In the genomic region with DNA sequence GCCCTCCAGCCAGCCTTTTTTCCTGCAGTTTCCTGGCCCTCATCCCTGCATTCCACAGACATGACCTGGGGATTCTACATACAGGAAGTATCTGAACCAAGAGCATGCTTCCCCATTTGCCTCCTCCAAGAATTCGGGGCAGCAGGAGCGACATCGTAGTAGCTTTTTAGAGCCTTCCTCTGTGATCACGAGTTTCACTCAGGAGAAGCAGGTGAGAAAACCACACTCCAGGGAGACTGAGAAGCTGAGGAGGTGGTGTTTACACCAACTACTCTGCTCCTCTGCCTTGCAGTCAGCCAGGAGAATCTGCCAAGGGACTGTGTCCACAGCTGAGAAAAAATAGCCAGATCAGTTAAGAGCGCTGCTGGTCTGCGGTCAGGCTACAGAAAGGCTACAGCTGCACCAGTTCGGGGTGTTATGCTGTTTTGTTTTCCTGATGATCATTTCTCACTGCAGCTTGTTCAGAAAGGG, we compare ENCODE assay signal across 11 cellular contexts. TPM values are rescaled to one million over a fixed set of nuclear protein-coding genes. Genes with fewer than 3 reads are reported as not detected.
DNase-seq lines count a peak whose midpoint lies in the region; ATAC-seq and TF ChIP-seq lines count a peak whose summit lies in the region.
"Had no signal": no experiment of that assay in that cellular context is flagged by ENCODE, and none has a peak within 500 bp of the region (broad histone marks: within the 10 kb centered on the region; RNA-seq: fewer than 3 reads in every experiment).

No MANE protein-coding gene starts in this region.

- no peak overlapping the region for H3K4me3 ChIP-seq in HUES6 (ENCODE audit: low read depth, low read length)
- H3K4me3 ChIP-seq in breast epithelium = peak overlapping the region in 2 of 3 donors; percentile 29 to 47
- H3K4me3 ChIP-seq in tibial nerve = no peak overlapping the region
- no peak overlapping the region for H3K4me3 ChIP-seq in H7 (ENCODE audit: insufficient read depth, low read depth, low read length)

- H3K27me3 ChIP-seq in HUES6 (ENCODE audit: control insufficient read depth, insufficient read depth, low read length) (no peaks in the 10 kb centered on the region), breast epithelium (no peaks in the 10 kb centered on the region), tibial nerve (no peaks in the 10 kb centered on the region), H7 (ENCODE audit: control insufficient read depth, insufficient read depth, low read length) (no peaks in the 10 kb centered on the region)

- H3K9me3 ChIP-seq in HUES6 (ENCODE audit: control insufficient read depth, insufficient read depth, low read depth, low read length) (no peaks in the 10 kb centered on the region), breast epithelium (no peaks in the 10 kb centered on the region), tibial nerve (no peaks in the 10 kb centered on the region)

- H3K27ac ChIP-seq in HUES6 (ENCODE audit: low read depth, low read length) (no peak overlapping the region; the same call in 1 of the 2 replicates), breast epithelium (peak overlapping the region; percentile 63 to 69), tibial nerve (peak overlapping the region in 3 of 4 donors; percentile 15 to 83 (median 82))

- no peak for ATAC-seq in HG03108 (IDR thresholded peaks at IDR 0.05; ENCODE audit: unreplicated experiment)
- ATAC-seq: HepG2 had no signal

- POLR2A ChIA-PET in HEK293T (lab: Yijun Ruan, JAX) = no interaction called here

- peak overlapping the region; percentile 30 for H3K9ac ChIP-seq in HUES6 (ENCODE audit: low read length)

- TF ChIP-seq CTCF in breast epithelium (IDR thresholded peaks at IDR 0.05) (no peak), tibial nerve (IDR thresholded peaks at IDR 0.05) (no peak)

- CTCF ChIA-PET in HEK293T (lab: Yijun Ruan, JAX) = no interaction called here

- intact Hi-C loops in breast epithelium (cut with DNase I; ENCODE audit: low total_unique reads) = no loop called here
- intact Hi-C loops in activated T-helper 1 cell treated with anti-CD3 and anti-CD28 coated beads, Interleukin-12 subunit alpha, Interleukin-12 subunit beta, Interleukin-2, Interleukin-4 antibody, amounts not matched to agents 30 ng/mL and 10 ng/mL and 1 ng/mL, durations not matched to agents 14 hours and 24 hours and 36 hours (cut with micrococcal nuclease) = no loop called here

- no peaks in the 10 kb centered on the region for H3K36me3 ChIP-seq in HUES6 (ENCODE audit: control insufficient read depth, insufficient read depth, low read length)
- H3K36me3 ChIP-seq in breast epithelium = no peaks in the 10 kb centered on the region
- H3K36me3 ChIP-seq in tibial nerve = peaks cover 0 to 14% (median 0%) of the 10 kb centered on the region in 3 donors
- no peaks in the 10 kb centered on the region for H3K36me3 ChIP-seq in H7 (replicated peaks; ENCODE audit: control insufficient read depth, insufficient read depth, low read length)

- no peak overlapping the region for H3K27ac Mint-ChIP-seq in activated T-helper 1 cell treated with anti-CD3 and anti-CD28 coated beads, Interleukin-12 subunit alpha, Interleukin-12 subunit beta, Interleukin-2, Interleukin-4 antibody, amounts not matched to agents 30 ng/mL and 10 ng/mL and 1 ng/mL, durations not matched to agents 14 hours and 24 hours and 36 hours

- peak in 1 of 2 donors; percentile 31 for DNase-seq in breast epithelium (ENCODE audit: low spot score in 2 of 2)
- DNase-seq in kidney glomerular epithelial cell (lab: John Stamatoyannopoulos, UW) = peak; percentile 39
- no peak for DNase-seq in tibial nerve (ENCODE audit: low spot score in 2 of 2)
- no peak for DNase-seq in H7
- DNase-seq in activated T-helper 1 cell treated with anti-CD3 and anti-CD28 coated beads, Interleukin-12 subunit alpha, Interleukin-12 subunit beta, Interleukin-2, Interleukin-4 antibody, amounts not matched to agents 30 ng/mL and 10 ng/mL and 1 ng/mL, durations not matched to agents 14 hours and 24 hours and 36 hours (ENCODE audit: low spot score) = no peak
- no peak for DNase-seq in HEK293T (ENCODE audit: extremely low spot score)
- DNase-seq: activated CD4-positive, alpha-beta T cell treated with anti-CD3 and anti-CD28 coated beads, Interleukin-2, amount 50 U/mL, for 4 hours; stimulated activated CD4-positive, alpha-beta T cell treated with anti-CD3 and anti-CD28 coated beads, Interleukin-15, amount 100 ng/mL, for 24 hours had no signal

- WGBS in tibial nerve, 2 donors = 31 to 34% methylated on average over 7 of the region's 7 CpGs

- H3K4me1 ChIP-seq in HUES6 (ENCODE audit: control insufficient read depth, insufficient read depth, low read length) (peaks cover 33% of the 10 kb centered on the region), breast epithelium (peaks cover 0 to 7% of the 10 kb centered on the region in 2 donors), tibial nerve (peaks cover 0 to 74% (median 24%) of the 10 kb centered on the region in 4 donors)

- no peaks in the 10 kb centered on the region for H3K27me3 Mint-ChIP-seq in activated T-helper 1 cell treated with anti-CD3 and anti-CD28 coated beads, Interleukin-12 subunit alpha, Interleukin-12 subunit beta, Interleukin-2, Interleukin-4 antibody, amounts not matched to agents 30 ng/mL and 10 ng/mL and 1 ng/mL, durations not matched to agents 14 hours and 24 hours and 36 hours (ENCODE audit: insufficient read depth)

- H3K9me3 Mint-ChIP-seq in activated T-helper 1 cell treated with anti-CD3 and anti-CD28 coated beads, Interleukin-12 subunit alpha, Interleukin-12 subunit beta, Interleukin-2, Interleukin-4 antibody, amounts not matched to agents 30 ng/mL and 10 ng/mL and 1 ng/mL, durations not matched to agents 14 hours and 24 hours and 36 hours = no peaks in the 10 kb centered on the region

- no peak overlapping the region for H3K4me3 Mint-ChIP-seq in activated T-helper 1 cell treated with anti-CD3 and anti-CD28 coated beads, Interleukin-12 subunit alpha, Interleukin-12 subunit beta, Interleukin-2, Interleukin-4 antibody, amounts not matched to agents 30 ng/mL and 10 ng/mL and 1 ng/mL, durations not matched to agents 14 hours and 24 hours and 36 hours

- H3K4me1 Mint-ChIP-seq in activated T-helper 1 cell treated with anti-CD3 and anti-CD28 coated beads, Interleukin-12 subunit alpha, Interleukin-12 subunit beta, Interleukin-2, Interleukin-4 antibody, amounts not matched to agents 30 ng/mL and 10 ng/mL and 1 ng/mL, durations not matched to agents 14 hours and 24 hours and 36 hours (ENCODE audit: low read depth) = no peaks in the 10 kb centered on the region

- no peak for TF ChIP-seq EP300 in tibial nerve (IDR thresholded peaks at IDR 0.05)

- H3K36me3 Mint-ChIP-seq in activated T-helper 1 cell treated with anti-CD3 and anti-CD28 coated beads, Interleukin-12 subunit alpha, Interleukin-12 subunit beta, Interleukin-2, Interleukin-4 antibody, amounts not matched to agents 30 ng/mL and 10 ng/mL and 1 ng/mL, durations not matched to agents 14 hours and 24 hours and 36 hours (ENCODE audit: low read depth) = no peaks in the 10 kb centered on the region

- no peak for TF ChIP-seq POLR2A in breast epithelium (IDR thresholded peaks at IDR 0.05)
- TF ChIP-seq POLR2A in tibial nerve (IDR thresholded peaks at IDR 0.05) = no peak

TF ChIP-seq in HEK293T, 16 proteins besides CTCF, POLR2A, EP300 and RAD21:
- TF ChIP-seq TARDBP (IDR thresholded peaks at IDR 0.05) (no peak), LEF1 (IDR thresholded peaks at IDR 0.05; ENCODE audit: borderline replicate concordance) (no peak), FOXM1 (IDR thresholded peaks at IDR 0.05; ENCODE audit: borderline replicate concordance) (no peak), SUZ12 (IDR thresholded peaks at IDR 0.05) (no peak), BHLHE40 (IDR thresholded peaks at IDR 0.05; ENCODE audit: borderline replicate concordance) (no peak), FOXK2 (IDR thresholded peaks at IDR 0.05) (no peak), ARNT (IDR thresholded peaks at IDR 0.05) (no peak), SP1 (IDR thresholded peaks at IDR 0.05) (no peak), HDGF (IDR thresholded peaks at IDR 0.05; ENCODE audit: borderline replicate concordance) (no peak), L3MBTL2 (conservative IDR thresholded peaks at IDR 0.05) (no peak), NFRKB (IDR thresholded peaks at IDR 0.05) (no peak), CTBP1 (IDR thresholded peaks at IDR 0.05; ENCODE audit: borderline replicate concordance) (no peak), ELF4 (IDR thresholded peaks at IDR 0.05) (no peak), FOXA1 (IDR thresholded peaks at IDR 0.05) (no peak), ZNF384 (IDR thresholded peaks at IDR 0.05) (no peak)
- TF ChIP-seq, protein P1, sequence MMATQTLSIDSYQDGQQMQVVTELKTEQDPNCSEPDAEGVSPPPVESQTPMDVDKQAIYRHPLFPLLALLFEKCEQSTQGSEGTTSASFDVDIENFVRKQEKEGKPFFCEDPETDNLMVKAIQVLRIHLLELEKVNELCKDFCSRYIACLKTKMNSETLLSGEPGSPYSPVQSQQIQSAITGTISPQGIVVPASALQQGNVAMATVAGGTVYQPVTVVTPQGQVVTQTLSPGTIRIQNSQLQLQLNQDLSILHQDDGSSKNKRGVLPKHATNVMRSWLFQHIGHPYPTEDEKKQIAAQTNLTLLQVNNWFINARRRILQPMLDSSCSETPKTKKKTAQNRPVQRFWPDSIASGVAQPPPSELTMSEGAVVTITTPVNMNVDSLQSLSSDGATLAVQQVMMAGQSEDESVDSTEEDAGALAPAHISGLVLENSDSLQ (IDR thresholded peaks at IDR 0.05) = no peak
TF ChIP-seq in HEK293T: peak in this region for 0.

RNA-seq across cellular contexts. Expression of a gene that starts 54.1 kb away (rescaled TPM):
- 10 to 100 TPM; 13.2 to 23.6 (median 14.2) TPM for total RNA-seq in breast epithelium
- total RNA-seq in tibial nerve = 100 to 1,000 TPM; 125 to 187 (median 147) TPM
- 1.9 and 2.2 TPM in 2 replicates for total RNA-seq in H7 (2014; rRNA removed; shearing (Covaris generic))
- total RNA-seq in activated T-helper 1 cell treated with anti-CD3 and anti-CD28 coated beads, Interleukin-12 subunit alpha, Interleukin-12 subunit beta, Interleukin-2, Interleukin-4 antibody, amounts not matched to agents 30 ng/mL and 10 ng/mL and 1 ng/mL, durations not matched to agents 14 hours and 24 hours and 36 hours = 0.05 TPM in 1 of 2 replicates, not detected in the other

Comparison
In these comparisons a context has a peak if more than half of its experiments do, and no peak if none do; other contexts are left out.
1. H3K4me3 ChIP-seq: peak in breast epithelium (2 of 3); none in HUES6 (single experiment), tibial nerve (0 of 4) and H7 (single experiment).
2. RNA of a gene that starts 54.1 kb away (total RNA-seq): 125 to 187 TPM in tibial nerve; 13.2 to 23.6 TPM in breast epithelium, 1.9 to 2.2 TPM in H7 and 0.05 TPM in activated T-helper 1 cell treated with anti-CD3 and anti-CD28 coated beads, Interleukin-12 subunit alpha, Interleukin-12 subunit beta, Interleukin-2, Interleukin-4 antibody, amounts not matched to agents 30 ng/mL and 10 ng/mL and 1 ng/mL, durations not matched to agents 14 hours and 24 hours and 36 hours; every median in the first group is over 4 times any median in the second.